1 cellular context compared by ENCODE assay signal in the genomic region with DNA sequence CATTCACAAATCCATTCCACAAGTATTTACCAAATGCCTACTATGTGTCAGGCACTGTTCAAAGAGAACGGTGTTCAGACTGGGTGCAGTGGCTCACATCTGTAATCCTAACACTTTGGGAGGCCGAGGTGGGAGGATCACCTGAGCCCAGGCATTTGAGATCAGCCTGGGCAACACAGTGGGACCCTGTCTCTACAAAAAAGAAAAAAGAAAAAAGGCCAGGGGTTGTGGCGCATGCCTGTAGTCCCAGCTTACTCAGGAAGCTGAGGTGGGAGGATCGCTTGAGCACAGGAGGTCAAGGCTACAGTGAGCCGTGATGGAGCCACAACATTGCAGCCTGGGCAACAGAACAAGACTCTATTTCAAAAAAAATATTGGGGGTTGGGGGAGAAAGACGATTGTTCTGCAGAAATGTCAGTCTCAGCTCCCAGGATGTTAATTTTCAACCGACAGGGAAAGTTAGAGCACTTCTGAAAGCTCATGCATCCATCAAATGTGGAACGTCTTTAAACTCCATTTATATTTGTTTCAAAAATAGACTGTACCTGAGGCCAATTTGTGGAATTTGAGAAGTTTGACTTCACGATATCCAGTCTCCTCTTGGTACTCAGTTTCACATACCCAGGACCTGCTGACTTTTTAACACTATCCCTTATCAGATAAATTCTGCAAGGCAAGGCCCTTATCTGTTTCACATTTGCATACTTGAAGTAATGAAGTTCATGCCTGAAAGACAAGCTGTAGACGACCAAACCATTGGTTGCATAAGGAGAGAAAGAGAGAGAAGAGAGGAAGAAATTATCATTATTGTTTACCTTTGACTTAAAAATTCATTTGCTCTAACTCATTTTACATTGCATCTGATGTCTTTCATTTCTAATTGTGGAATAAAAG.
TF ChIP-seq lines count a peak whose summit lies in the region.

No MANE protein-coding gene starts in this region.

TF ChIP-seq in HepG2, 621 proteins besides CTCF, POLR2A, EP300 and RAD21 (continued from another document and continues in another):
- TF ChIP-seq, protein P1, sequence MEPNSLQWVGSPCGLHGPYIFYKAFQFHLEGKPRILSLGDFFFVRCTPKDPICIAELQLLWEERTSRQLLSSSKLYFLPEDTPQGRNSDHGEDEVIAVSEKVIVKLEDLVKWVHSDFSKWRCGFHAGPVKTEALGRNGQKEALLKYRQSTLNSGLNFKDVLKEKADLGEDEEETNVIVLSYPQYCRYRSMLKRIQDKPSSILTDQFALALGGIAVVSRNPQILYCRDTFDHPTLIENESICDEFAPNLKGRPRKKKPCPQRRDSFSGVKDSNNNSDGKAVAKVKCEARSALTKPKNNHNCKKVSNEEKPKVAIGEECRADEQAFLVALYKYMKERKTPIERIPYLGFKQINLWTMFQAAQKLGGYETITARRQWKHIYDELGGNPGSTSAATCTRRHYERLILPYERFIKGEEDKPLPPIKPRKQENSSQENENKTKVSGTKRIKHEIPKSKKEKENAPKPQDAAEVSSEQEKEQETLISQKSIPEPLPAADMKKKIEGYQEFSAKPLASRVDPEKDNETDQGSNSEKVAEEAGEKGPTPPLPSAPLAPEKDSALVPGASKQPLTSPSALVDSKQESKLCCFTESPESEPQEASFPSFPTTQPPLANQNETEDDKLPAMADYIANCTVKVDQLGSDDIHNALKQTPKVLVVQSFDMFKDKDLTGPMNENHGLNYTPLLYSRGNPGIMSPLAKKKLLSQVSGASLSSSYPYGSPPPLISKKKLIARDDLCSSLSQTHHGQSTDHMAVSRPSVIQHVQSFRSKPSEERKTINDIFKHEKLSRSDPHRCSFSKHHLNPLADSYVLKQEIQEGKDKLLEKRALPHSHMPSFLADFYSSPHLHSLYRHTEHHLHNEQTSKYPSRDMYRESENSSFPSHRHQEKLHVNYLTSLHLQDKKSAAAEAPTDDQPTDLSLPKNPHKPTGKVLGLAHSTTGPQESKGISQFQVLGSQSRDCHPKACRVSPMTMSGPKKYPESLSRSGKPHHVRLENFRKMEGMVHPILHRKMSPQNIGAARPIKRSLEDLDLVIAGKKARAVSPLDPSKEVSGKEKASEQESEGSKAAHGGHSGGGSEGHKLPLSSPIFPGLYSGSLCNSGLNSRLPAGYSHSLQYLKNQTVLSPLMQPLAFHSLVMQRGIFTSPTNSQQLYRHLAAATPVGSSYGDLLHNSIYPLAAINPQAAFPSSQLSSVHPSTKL (CRISPR knock-in tag; IDR thresholded peaks at IDR 0.05) = peak; percentile 90
- TF ChIP-seq KLF12 (CRISPR knock-in tag; IDR thresholded peaks at IDR 0.05; ENCODE audit: borderline replicate concordance) (no peak), HOMEZ (CRISPR knock-in tag; IDR thresholded peaks at IDR 0.05; ENCODE audit: low read depth) (peak; percentile 53; the same call in 1 of the 2 replicates), TCF7 (IDR thresholded peaks at IDR 0.05; ENCODE audit: low read depth) (0 out of 2 replicates have a peak, but pooled peaks have one; percentile 21), ZFP1 (CRISPR knock-in tag; IDR thresholded peaks at IDR 0.05) (peak; percentile 44; the same call in 1 of the 2 replicates), IKZF4 (CRISPR knock-in tag; IDR thresholded peaks at IDR 0.05; ENCODE audit: borderline replicate concordance, low read depth, not compliant biosample characterization) (no peak), ZNF776 (CRISPR knock-in tag; IDR thresholded peaks at IDR 0.05) (no peak), MTA3 (CRISPR knock-in tag; IDR thresholded peaks at IDR 0.05) (no peak), CEBPZ (IDR thresholded peaks at IDR 0.05; ENCODE audit: low read length) (no peak), SP4 (CRISPR knock-in tag; IDR thresholded peaks at IDR 0.05) (peak; percentile 49; the same call in 1 of the 2 replicates), REL (CRISPR knock-in tag; conservative IDR thresholded peaks at IDR 0.05) (no peak), KDM6A (CRISPR knock-in tag; IDR thresholded peaks at IDR 0.05; ENCODE audit: low read depth) (no peak), ZNF841 (CRISPR knock-in tag; IDR thresholded peaks at IDR 0.05; ENCODE audit: borderline replicate concordance) (no peak), ZNF335 (CRISPR knock-in tag; IDR thresholded peaks at IDR 0.05) (no peak), RBM39 (IDR thresholded peaks at IDR 0.05; ENCODE audit: low read depth, low read length, poor library complexity, severe bottlenecking) (no peak), ZNF33A (CRISPR knock-in tag; IDR thresholded peaks at IDR 0.05; ENCODE audit: borderline replicate concordance) (no peak), POGZ (CRISPR knock-in tag; IDR thresholded peaks at IDR 0.05) (peak; percentile 66), ZKSCAN1 (IDR thresholded peaks at IDR 0.05; ENCODE audit: low read length) (peak; percentile 98), DR1 (CRISPR knock-in tag; IDR thresholded peaks at IDR 0.05) (no peak)
- TF ChIP-seq, protein P2, sequence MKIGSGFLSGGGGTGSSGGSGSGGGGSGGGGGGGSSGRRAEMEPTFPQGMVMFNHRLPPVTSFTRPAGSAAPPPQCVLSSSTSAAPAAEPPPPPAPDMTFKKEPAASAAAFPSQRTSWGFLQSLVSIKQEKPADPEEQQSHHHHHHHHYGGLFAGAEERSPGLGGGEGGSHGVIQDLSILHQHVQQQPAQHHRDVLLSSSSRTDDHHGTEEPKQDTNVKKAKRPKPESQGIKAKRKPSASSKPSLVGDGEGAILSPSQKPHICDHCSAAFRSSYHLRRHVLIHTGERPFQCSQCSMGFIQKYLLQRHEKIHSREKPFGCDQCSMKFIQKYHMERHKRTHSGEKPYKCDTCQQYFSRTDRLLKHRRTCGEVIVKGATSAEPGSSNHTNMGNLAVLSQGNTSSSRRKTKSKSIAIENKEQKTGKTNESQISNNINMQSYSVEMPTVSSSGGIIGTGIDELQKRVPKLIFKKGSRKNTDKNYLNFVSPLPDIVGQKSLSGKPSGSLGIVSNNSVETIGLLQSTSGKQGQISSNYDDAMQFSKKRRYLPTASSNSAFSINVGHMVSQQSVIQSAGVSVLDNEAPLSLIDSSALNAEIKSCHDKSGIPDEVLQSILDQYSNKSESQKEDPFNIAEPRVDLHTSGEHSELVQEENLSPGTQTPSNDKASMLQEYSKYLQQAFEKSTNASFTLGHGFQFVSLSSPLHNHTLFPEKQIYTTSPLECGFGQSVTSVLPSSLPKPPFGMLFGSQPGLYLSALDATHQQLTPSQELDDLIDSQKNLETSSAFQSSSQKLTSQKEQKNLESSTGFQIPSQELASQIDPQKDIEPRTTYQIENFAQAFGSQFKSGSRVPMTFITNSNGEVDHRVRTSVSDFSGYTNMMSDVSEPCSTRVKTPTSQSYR (CRISPR knock-in tag; IDR thresholded peaks at IDR 0.05; ENCODE audit: borderline replicate concordance) = peak; percentile 83
- TF ChIP-seq, protein P3, sequence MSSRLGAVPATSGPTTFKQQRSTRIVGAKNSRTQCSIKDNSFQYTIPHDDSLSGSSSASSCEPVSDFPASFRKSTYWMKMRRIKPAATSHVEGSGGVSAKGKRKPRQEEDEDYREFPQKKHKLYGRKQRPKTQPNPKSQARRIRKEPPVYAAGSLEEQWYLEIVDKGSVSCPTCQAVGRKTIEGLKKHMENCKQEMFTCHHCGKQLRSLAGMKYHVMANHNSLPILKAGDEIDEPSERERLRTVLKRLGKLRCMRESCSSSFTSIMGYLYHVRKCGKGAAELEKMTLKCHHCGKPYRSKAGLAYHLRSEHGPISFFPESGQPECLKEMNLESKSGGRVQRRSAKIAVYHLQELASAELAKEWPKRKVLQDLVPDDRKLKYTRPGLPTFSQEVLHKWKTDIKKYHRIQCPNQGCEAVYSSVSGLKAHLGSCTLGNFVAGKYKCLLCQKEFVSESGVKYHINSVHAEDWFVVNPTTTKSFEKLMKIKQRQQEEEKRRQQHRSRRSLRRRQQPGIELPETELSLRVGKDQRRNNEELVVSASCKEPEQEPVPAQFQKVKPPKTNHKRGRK (CRISPR knock-in tag; IDR thresholded peaks at IDR 0.05) = no peak
- TF ChIP-seq, protein P4, sequence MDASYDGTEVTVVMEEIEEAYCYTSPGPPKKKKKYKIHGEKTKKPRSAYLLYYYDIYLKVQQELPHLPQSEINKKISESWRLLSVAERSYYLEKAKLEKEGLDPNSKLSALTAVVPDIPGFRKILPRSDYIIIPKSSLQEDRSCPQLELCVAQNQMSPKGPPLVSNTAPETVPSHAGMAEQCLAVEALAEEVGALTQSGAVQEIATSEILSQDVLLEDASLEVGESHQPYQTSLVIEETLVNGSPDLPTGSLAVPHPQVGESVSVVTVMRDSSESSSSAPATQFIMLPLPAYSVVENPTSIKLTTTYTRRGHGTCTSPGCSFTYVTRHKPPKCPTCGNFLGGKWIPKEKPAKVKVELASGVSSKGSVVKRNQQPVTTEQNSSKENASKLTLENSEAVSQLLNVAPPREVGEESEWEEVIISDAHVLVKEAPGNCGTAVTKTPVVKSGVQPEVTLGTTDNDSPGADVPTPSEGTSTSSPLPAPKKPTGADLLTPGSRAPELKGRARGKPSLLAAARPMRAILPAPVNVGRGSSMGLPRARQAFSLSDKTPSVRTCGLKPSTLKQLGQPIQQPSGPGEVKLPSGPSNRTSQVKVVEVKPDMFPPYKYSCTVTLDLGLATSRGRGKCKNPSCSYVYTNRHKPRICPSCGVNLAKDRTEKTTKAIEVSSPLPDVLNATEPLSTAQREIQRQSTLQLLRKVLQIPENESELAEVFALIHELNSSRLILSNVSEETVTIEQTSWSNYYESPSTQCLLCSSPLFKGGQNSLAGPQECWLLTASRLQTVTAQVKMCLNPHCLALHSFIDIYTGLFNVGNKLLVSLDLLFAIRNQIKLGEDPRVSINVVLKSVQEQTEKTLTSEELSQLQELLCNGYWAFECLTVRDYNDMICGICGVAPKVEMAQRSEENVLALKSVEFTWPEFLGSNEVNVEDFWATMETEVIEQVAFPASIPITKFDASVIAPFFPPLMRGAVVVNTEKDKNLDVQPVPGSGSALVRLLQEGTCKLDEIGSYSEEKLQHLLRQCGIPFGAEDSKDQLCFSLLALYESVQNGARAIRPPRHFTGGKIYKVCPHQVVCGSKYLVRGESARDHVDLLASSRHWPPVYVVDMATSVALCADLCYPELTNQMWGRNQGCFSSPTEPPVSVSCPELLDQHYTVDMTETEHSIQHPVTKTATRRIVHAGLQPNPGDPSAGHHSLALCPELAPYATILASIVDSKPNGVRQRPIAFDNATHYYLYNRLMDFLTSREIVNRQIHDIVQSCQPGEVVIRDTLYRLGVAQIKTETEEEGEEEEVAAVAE (CRISPR knock-in tag; IDR thresholded peaks at IDR 0.05; ENCODE audit: borderline replicate concordance) = 0 out of 2 replicates have a peak, but pooled peaks have one; percentile 22
- TF ChIP-seq, protein P5, sequence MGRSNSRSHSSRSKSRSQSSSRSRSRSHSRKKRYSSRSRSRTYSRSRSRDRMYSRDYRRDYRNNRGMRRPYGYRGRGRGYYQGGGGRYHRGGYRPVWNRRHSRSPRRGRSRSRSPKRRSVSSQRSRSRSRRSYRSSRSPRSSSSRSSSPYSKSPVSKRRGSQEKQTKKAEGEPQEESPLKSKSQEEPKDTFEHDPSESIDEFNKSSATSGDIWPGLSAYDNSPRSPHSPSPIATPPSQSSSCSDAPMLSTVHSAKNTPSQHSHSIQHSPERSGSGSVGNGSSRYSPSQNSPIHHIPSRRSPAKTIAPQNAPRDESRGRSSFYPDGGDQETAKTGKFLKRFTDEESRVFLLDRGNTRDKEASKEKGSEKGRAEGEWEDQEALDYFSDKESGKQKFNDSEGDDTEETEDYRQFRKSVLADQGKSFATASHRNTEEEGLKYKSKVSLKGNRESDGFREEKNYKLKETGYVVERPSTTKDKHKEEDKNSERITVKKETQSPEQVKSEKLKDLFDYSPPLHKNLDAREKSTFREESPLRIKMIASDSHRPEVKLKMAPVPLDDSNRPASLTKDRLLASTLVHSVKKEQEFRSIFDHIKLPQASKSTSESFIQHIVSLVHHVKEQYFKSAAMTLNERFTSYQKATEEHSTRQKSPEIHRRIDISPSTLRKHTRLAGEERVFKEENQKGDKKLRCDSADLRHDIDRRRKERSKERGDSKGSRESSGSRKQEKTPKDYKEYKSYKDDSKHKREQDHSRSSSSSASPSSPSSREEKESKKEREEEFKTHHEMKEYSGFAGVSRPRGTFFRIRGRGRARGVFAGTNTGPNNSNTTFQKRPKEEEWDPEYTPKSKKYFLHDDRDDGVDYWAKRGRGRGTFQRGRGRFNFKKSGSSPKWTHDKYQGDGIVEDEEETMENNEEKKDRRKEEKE (IDR thresholded peaks at IDR 0.05) = no peak
- TF ChIP-seq, protein P6, sequence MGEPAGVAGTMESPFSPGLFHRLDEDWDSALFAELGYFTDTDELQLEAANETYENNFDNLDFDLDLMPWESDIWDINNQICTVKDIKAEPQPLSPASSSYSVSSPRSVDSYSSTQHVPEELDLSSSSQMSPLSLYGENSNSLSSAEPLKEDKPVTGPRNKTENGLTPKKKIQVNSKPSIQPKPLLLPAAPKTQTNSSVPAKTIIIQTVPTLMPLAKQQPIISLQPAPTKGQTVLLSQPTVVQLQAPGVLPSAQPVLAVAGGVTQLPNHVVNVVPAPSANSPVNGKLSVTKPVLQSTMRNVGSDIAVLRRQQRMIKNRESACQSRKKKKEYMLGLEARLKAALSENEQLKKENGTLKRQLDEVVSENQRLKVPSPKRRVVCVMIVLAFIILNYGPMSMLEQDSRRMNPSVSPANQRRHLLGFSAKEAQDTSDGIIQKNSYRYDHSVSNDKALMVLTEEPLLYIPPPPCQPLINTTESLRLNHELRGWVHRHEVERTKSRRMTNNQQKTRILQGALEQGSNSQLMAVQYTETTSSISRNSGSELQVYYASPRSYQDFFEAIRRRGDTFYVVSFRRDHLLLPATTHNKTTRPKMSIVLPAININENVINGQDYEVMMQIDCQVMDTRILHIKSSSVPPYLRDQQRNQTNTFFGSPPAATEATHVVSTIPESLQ (CRISPR knock-in tag; conservative IDR thresholded peaks at IDR 0.05) = no peak
